Comparison of ENCODE assay signal across 15 cellular contexts in the genomic region with DNA sequence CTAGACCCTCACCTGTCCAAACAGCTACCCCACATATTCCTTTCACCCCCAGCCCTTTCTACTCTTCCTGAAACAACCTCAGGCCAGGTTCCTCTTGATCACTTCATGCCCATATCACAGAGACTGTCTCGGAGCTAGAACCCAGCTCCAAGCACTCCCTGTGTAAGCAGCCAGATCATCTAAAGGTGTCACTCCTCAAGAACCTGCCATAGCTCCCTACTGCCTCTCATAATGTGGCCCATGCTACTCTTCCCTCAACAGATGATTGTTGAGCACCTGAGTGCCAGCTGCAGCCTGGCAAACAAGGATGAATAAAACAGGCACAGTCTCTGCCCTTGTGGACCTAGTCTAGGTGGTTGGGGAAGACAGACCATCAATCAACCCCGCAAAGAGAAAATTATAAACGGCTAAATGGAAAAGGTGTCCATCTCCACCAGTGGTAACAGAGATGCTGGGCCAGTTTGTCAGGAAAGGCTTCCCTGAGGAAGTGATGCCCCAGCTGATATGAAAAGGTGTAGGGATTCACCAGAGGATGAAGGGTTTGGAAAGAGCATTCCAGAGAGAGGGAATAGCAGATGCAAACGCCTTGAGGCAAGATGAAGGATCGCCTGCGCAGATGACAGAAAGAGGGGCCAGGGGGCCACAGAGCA. TPM values are rescaled to one million over a fixed set of nuclear protein-coding genes. Genes with fewer than 3 reads are reported as not detected.
A peak's percentile ranks its signal among the peaks of the same experiment; 100 is the strongest.
DNase-seq lines count a peak whose midpoint lies in the region; ATAC-seq, FAIRE-seq and TF ChIP-seq lines count a peak whose summit lies in the region.
"Had no signal": no experiment of that assay in that cellular context is flagged by ENCODE, and none has a peak within 500 bp of the region (broad histone marks: within the 10 kb centered on the region; RNA-seq: fewer than 3 reads in every experiment).

No MANE protein-coding gene starts in this region.

- H3K27ac Mint-ChIP-seq in Caco-2 (ENCODE audit: unreplicated experiment) = peak overlapping the region; percentile 63
- peak overlapping the region; percentile 25 to 82 (median 46) for H3K27ac Mint-ChIP-seq in brain
- peak overlapping the region in 4 of 6 donors; percentile 17 to 80 (median 46) for H3K27ac Mint-ChIP-seq in naive B cell

- peaks cover 19% of the 10 kb centered on the region for H3K4me1 ChIP-seq in A549
- H3K4me1 ChIP-seq in Caco-2 = peaks cover 27% of the 10 kb centered on the region

- H3K4me3 Mint-ChIP-seq in Caco-2 (ENCODE audit: unreplicated experiment) (peak overlapping the region; percentile 37), brain (no peak overlapping the region), naive B cell (peak overlapping the region in 1 of 8 donors; percentile 6)

- H3K27ac ChIP-seq in A549 = peak overlapping the region in 1 of 2 experiments; percentile 38; a peak in 1 of 6 replicates
- H3K27ac ChIP-seq: SJCRH30 had no signal

- 91% methylated on average over 6 of the region's 6 CpGs for WGBS in A549 (ENCODE audit: missing lambda C conversion rate)

- no peaks in the 10 kb centered on the region for H3K27me3 ChIP-seq in Caco-2 (replicated peaks; ENCODE audit: control insufficient read depth, insufficient read depth, low read length)
- H3K27me3 ChIP-seq: SJCRH30, stomach had no signal

- intact Hi-C loops in Caco-2 (cut with micrococcal nuclease; ENCODE audit: unreplicated experiment) = no loop called here

- no peak for TF ChIP-seq EP300 in A549 (IDR thresholded peaks at IDR 0.05)

- CTCF ChIA-PET in A549 (lab: Yijun Ruan, JAX) (interaction anchor here (1.2 to 1.3 kb wide), 2 partner anchors 20 to 77 kb away, joined by 3 to 4 read pairs; no protein-coding TSS in a partner anchor), Caco-2 (lab: Charles Lee) (interaction anchor here (1.0 to 1.1 kb wide), 2 partner anchors 11 to 81 kb away, joined by 3 to 4 read pairs; no protein-coding TSS in a partner anchor)

- BruUV-seq in Caco-2 (replicated peaks; lab: Mats Ljungman, UMichigan) = no TSS peak

- TF ChIP-seq RAD21 in A549 (conservative IDR thresholded peaks at IDR 0.05 in 1 of 2, IDR thresholded peaks at IDR 0.05 in 1 of 2) = no peak

- no peak for TF ChIP-seq CTCF in A549 (IDR thresholded peaks at IDR 0.05)
- no peak for TF ChIP-seq CTCF in Caco-2 (IDR thresholded peaks at IDR 0.05; ENCODE audit: insufficient read depth in 1 of 2, low read depth in 1 of 2, low read length in 1 of 2, severe bottlenecking in 1 of 2, unreplicated experiment in 1 of 2)
- no peak for TF ChIP-seq CTCF in brain (conservative IDR thresholded peaks at IDR 0.05)

- ATAC-seq in A549 = no peak
- no peak for ATAC-seq in naive B cell (ENCODE audit: low read depth in 2 of 2)
- ATAC-seq in HG03469 (IDR thresholded peaks at IDR 0.05; ENCODE audit: unreplicated experiment) = no peak
- no peak for ATAC-seq in left lobe of liver

- H3K4me3 ChIP-seq in A549 (no peak overlapping the region), Caco-2 (ENCODE audit: low read depth, low read length) (no peak overlapping the region)
- H3K4me3 ChIP-seq: SJCRH30, stomach had no signal

- POLR2A ChIA-PET in A549 (lab: Yijun Ruan, JAX) (no interaction called here), Caco-2 (lab: Charles Lee) (interaction anchor here (1.0 kb wide), 1 partner anchor 17 kb away, joined by 3 read pairs; no protein-coding TSS in a partner anchor)

- no peaks in the 10 kb centered on the region for H3K9me3 Mint-ChIP-seq in Caco-2 (ENCODE audit: unreplicated experiment)
- no peaks in the 10 kb centered on the region for H3K9me3 Mint-ChIP-seq in brain
- no peaks in the 10 kb centered on the region for H3K9me3 Mint-ChIP-seq in naive B cell

- TF ChIP-seq POLR2A in A549 (IDR thresholded peaks at IDR 0.05; ENCODE audit: low read length) = no peak

- H3K9me3 ChIP-seq in A549 (no peaks in the 10 kb centered on the region), Caco-2 (no peaks in the 10 kb centered on the region)
- H3K9me3 ChIP-seq: SJCRH30, stomach had no signal

- DNase-seq in A549 (ENCODE audit: low read depth in 1 of 2, low spot score in 1 of 2) (no peak), Caco-2 (no peak), naive B cell (no peak), hypothalamus (lab: John Stamatoyannopoulos, UW) (no peak), left lobe of liver (ENCODE audit: low spot score) (no peak), RPMI8226 (no peak)
- DNase-seq: anterior cingulate cortex; effector CD4-positive, alpha-beta T cell; midbrain; NCI-H748 treated with DMSO at 0.1 percent for 48 hours had no signal

- H3K4me2 ChIP-seq in A549 = peak overlapping the region; percentile 23; the same call in 1 of the 3 replicates

- H3K36me3 ChIP-seq in Caco-2 (ENCODE audit: control insufficient read depth, insufficient read depth, low read length) = no peaks in the 10 kb centered on the region; the same call in 1 of the 2 replicates
- H3K36me3 ChIP-seq: SJCRH30 had no signal

- H3K27me3 Mint-ChIP-seq in Caco-2 (ENCODE audit: insufficient read depth, unreplicated experiment) = no peaks in the 10 kb centered on the region
- peaks cover 2% of the 10 kb centered on the region for H3K27me3 Mint-ChIP-seq in brain
- H3K27me3 Mint-ChIP-seq in naive B cell = no peaks in the 10 kb centered on the region

- peaks cover 29% of the 10 kb centered on the region for H3K4me1 Mint-ChIP-seq in Caco-2 (ENCODE audit: low read depth, unreplicated experiment)
- H3K4me1 Mint-ChIP-seq in brain = peaks cover 79% of the 10 kb centered on the region
- H3K4me1 Mint-ChIP-seq in naive B cell = peaks cover 55 to 87% (median 87%) of the 10 kb centered on the region in 3 donors

- peaks cover 21% of the 10 kb centered on the region for H3K36me3 Mint-ChIP-seq in Caco-2 (ENCODE audit: insufficient read depth, unreplicated experiment)
- peaks cover 29% of the 10 kb centered on the region for H3K36me3 Mint-ChIP-seq in brain
- H3K36me3 Mint-ChIP-seq in naive B cell = no peaks in the 10 kb centered on the region

- no peak for FAIRE-seq in A549 (lab: Jason Lieb, UNC)

TF ChIP-seq in A549, 52 proteins besides CTCF, POLR2A, EP300 and RAD21:
- peak; percentile 65 for TF ChIP-seq ZFP36 (IDR thresholded peaks at IDR 0.05; ENCODE audit: borderline replicate concordance, partially characterized antibody)
- TF ChIP-seq, protein P1, sequence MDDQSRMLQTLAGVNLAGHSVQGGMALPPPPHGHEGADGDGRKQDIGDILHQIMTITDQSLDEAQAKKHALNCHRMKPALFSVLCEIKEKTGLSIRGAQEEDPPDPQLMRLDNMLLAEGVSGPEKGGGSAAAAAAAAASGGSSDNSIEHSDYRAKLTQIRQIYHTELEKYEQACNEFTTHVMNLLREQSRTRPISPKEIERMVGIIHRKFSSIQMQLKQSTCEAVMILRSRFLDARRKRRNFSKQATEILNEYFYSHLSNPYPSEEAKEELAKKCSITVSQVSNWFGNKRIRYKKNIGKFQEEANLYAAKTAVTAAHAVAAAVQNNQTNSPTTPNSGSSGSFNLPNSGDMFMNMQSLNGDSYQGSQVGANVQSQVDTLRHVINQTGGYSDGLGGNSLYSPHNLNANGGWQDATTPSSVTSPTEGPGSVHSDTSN (IDR thresholded peaks at IDR 0.05) = no peak

RNA-seq across cellular contexts. Expression of a gene that starts 8.3 kb away (rescaled TPM):
- polyA plus RNA-seq in A549 (2011; rRNA removed) (10.7 and 12.8 TPM in 2 replicates), A549 (2017; fragmentation: RNase III; extraction: RNeasy Plus Mini Kit Qiagen cat#74134 plus additional on column Dnase treatment) (10.0 to 11.2 TPM (median 10.5 TPM) in 3 replicates), brain (ENCODE audit: insufficient read depth, low read depth, low replicate concordance) (34.6 TPM), naive B cell (ENCODE audit: low read depth in 6 of 6) (10 to 100 TPM in 5 of 6 donors, 1 to 10 TPM in 1; 9.9 to 34.7 (median 20.7) TPM)
- polyA plus RNA-seq in A549 (2012; cell fraction: cytosol; rRNA removed) = 11.8 and 14.7 TPM in 2 replicates
- polyA plus RNA-seq in A549 (2012; cell fraction: nucleus; rRNA removed) = 24.1 and 25.8 TPM in 2 replicates
- 22.3 and 25.7 TPM in 2 replicates for polyA minus RNA-seq in A549 (2011; rRNA and poly(A)+ RNA removed)
- total RNA-seq in Caco-2 (2022) (45.0 and 52.5 TPM in 2 replicates), left lobe of liver (17.2 TPM)

RNA-seq across cellular contexts. Expression of a gene that starts 32.5 kb away (rescaled TPM):
- polyA plus RNA-seq in A549 (2011; rRNA removed) = 0.10 and 0.11 TPM in 2 replicates
- polyA plus RNA-seq in A549 (2012; cell fraction: cytosol; rRNA removed) = 0.03 and 0.05 TPM in 2 replicates
- polyA plus RNA-seq in A549 (2012; cell fraction: nucleus; rRNA removed) = 0.04 TPM in 1 of 2 replicates, not detected in the other
- polyA plus RNA-seq in A549 (2017; fragmentation: RNase III; extraction: RNeasy Plus Mini Kit Qiagen cat#74134 plus additional on column Dnase treatment) = not detected in 3 replicates
- not detected in 2 replicates for polyA minus RNA-seq in A549 (2011; rRNA and poly(A)+ RNA removed)
- 0.32 TPM in 1 of 2 replicates, not detected in the other for total RNA-seq in Caco-2 (2022)
- polyA plus RNA-seq in brain (ENCODE audit: insufficient read depth, low read depth, low replicate concordance) = not detected
- under 1 TPM in 1 of 6 donors, not detected in 5; 0.41 TPM for polyA plus RNA-seq in naive B cell (ENCODE audit: low read depth in 6 of 6)
- not detected for total RNA-seq in left lobe of liver
- total RNA-seq: SJCRH30, stomach had no signal
- polyA plus RNA-seq: BJ, stomach had no signal

RNA-seq across cellular contexts. Expression of a gene that starts 32.7 kb away (rescaled TPM):
- polyA plus RNA-seq in A549 (2011; rRNA removed) = 2.7 and 2.9 TPM in 2 replicates
- 3.2 and 4.3 TPM in 2 replicates for polyA plus RNA-seq in A549 (2012; cell fraction: cytosol; rRNA removed)
- polyA plus RNA-seq in A549 (2012; cell fraction: nucleus; rRNA removed) = 5.9 and 6.1 TPM in 2 replicates
- polyA plus RNA-seq in A549 (2017; fragmentation: RNase III; extraction: RNeasy Plus Mini Kit Qiagen cat#74134 plus additional on column Dnase treatment) = 2.7 to 3.4 TPM (median 3.0 TPM) in 3 replicates
- 2.1 and 2.4 TPM in 2 replicates for polyA minus RNA-seq in A549 (2011; rRNA and poly(A)+ RNA removed)
- 3.4 and 4.6 TPM in 2 replicates for total RNA-seq in Caco-2 (2022)
- 3.2 TPM for polyA plus RNA-seq in brain (ENCODE audit: insufficient read depth, low read depth, low replicate concordance)
- polyA plus RNA-seq in naive B cell (ENCODE audit: low read depth in 6 of 6) = 1 to 10 TPM in 4 of 6 donors, under 1 TPM in 1, not detected in 1; 0.74 to 4.6 (median 1.4) TPM
- total RNA-seq in left lobe of liver = 2.4 TPM
